10 cellular contexts compared by ENCODE assay signal in the genomic region with DNA sequence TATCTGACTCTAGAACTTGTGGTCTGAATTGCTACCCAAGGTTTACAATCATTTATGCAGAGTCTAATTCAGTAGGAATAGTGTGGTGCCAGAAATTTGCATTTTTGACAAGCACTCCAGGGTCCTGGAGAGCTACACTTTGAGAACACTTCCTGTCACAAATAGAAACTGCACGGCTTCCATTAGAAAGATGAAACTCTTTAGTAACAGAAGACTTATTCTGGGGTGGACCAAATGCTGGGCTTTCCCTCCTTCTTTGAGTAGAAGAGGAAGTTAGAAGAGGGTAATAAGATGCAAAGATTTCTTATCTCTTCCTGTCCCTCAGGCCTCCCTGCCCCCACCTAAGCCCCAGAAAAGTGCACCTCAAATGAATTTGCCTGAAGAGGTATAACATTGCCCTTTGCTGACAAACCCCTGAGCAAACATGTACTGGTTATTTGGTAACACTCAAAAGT. TPM values are rescaled to one million over a fixed set of nuclear protein-coding genes. Genes with fewer than 3 reads are reported as not detected.
DNase-seq lines count a peak whose midpoint lies in the region; ATAC-seq and TF ChIP-seq lines count a peak whose summit lies in the region.
"Had no signal": no experiment of that assay in that cellular context is flagged by ENCODE, and none has a peak within 500 bp of the region (broad histone marks: within the 10 kb centered on the region; RNA-seq: fewer than 3 reads in every experiment).

No MANE protein-coding gene starts in this region.

- peaks cover 32% of the 10 kb centered on the region for H3K36me3 ChIP-seq in CD4-positive, CD25-positive, alpha-beta regulatory T cell (ENCODE audit: control insufficient read depth, insufficient read depth, low read length)
- H3K36me3 ChIP-seq in gastroesophageal sphincter, result peaks cover 0 to 30% of the 10 kb centered on the region in 2 donors
- H3K36me3 ChIP-seq: thoracic aorta had no signal

- no peak for TF ChIP-seq CTCF in gastroesophageal sphincter (IDR thresholded peaks at IDR 0.05)

- peaks cover 15 to 64% (median 38%) of the 10 kb centered on the region in 4 donors for H3K4me1 Mint-ChIP-seq in CD4-positive, CD25-positive, alpha-beta regulatory T cell

- H3K27ac ChIP-seq in CD4-positive, CD25-positive, alpha-beta regulatory T cell (ENCODE audit: insufficient read depth, low read length, poor library complexity, severe bottlenecking), result peak overlapping the region; percentile 62
- H3K27ac ChIP-seq in gastroesophageal sphincter, result peak overlapping the region in 2 of 4 donors; percentile 12 to 84
- H3K27ac ChIP-seq: thoracic aorta had no signal

- TF ChIP-seq POLR2A in gastroesophageal sphincter (IDR thresholded peaks at IDR 0.05), result no peak

- peaks cover 23% of the 10 kb centered on the region for H3K4me1 ChIP-seq in CD4-positive, CD25-positive, alpha-beta regulatory T cell (ENCODE audit: control insufficient read depth, insufficient read depth, low read length, poor library complexity, severe bottlenecking)
- H3K4me1 ChIP-seq in gastroesophageal sphincter, result peaks cover 4 to 95% (median 12%) of the 10 kb centered on the region in 3 donors

- H3K4me3 Mint-ChIP-seq in CD4-positive, CD25-positive, alpha-beta regulatory T cell, result peak overlapping the region; percentile 24 to 39 (median 33)

- no peaks in the 10 kb centered on the region for H3K9me3 Mint-ChIP-seq in CD4-positive, CD25-positive, alpha-beta regulatory T cell

- WGBS in gastroesophageal sphincter (ENCODE audit: low coverage in 1 of 2), 2 donors, result 63 to 78% methylated on average over 1 of the region's 1 CpG

- peak overlapping the region; percentile 43 for H3K4me3 ChIP-seq in CD4-positive, CD25-positive, alpha-beta regulatory T cell (ENCODE audit: low read depth, low read length)
- no peak overlapping the region for H3K4me3 ChIP-seq in gastroesophageal sphincter
- H3K4me3 ChIP-seq: thoracic aorta had no signal

- no peaks in the 10 kb centered on the region for H3K27me3 ChIP-seq in CD4-positive, CD25-positive, alpha-beta regulatory T cell (ENCODE audit: control insufficient read depth, insufficient read depth, low read length)
- H3K27me3 ChIP-seq in gastroesophageal sphincter, result no peaks in the 10 kb centered on the region

- H3K27ac Mint-ChIP-seq in CD4-positive, CD25-positive, alpha-beta regulatory T cell, result peak overlapping the region; percentile 34 to 86 (median 83)

- DNase-seq in CD4-positive, CD25-positive, alpha-beta regulatory T cell, result peak in 2 of 3 donors; percentile 20 to 73
- peak; percentile 2 for DNase-seq in T-helper 22 cell (ENCODE audit: low read depth)
- DNase-seq in SHP77 treated with DMSO at 0.1 percent for 48 hours (lab: John Stamatoyannopoulos, UW), result no peak
- no peak for DNase-seq in GDM1 (lab: John Stamatoyannopoulos, UW)
- no peak for DNase-seq in DMS53 treated with DMSO at 0.1 percent for 48 hours (lab: John Stamatoyannopoulos, UW; ENCODE audit: unreplicated experiment)
- DNase-seq: DND-41 had no signal

- H3K9me3 ChIP-seq in CD4-positive, CD25-positive, alpha-beta regulatory T cell (ENCODE audit: control insufficient read depth in 2 of 2, low read length in 2 of 2), result no peaks in the 10 kb centered on the region
- H3K9me3 ChIP-seq in gastroesophageal sphincter, result no peaks in the 10 kb centered on the region
- H3K9me3 ChIP-seq: thoracic aorta had no signal

- H3K27me3 Mint-ChIP-seq in CD4-positive, CD25-positive, alpha-beta regulatory T cell, result no peaks in the 10 kb centered on the region

- H3K36me3 Mint-ChIP-seq in CD4-positive, CD25-positive, alpha-beta regulatory T cell, result peaks cover 35% of the 10 kb centered on the region

- TF ChIP-seq EP300 in gastroesophageal sphincter (IDR thresholded peaks at IDR 0.05), result no peak

- peak in 1 of 2 donors; percentile 67 for ATAC-seq in CD4-positive, CD25-positive, alpha-beta regulatory T cell (ENCODE audit: low read depth in 2 of 2)
- ATAC-seq in GM19351 (IDR thresholded peaks at IDR 0.05; ENCODE audit: unreplicated experiment) (peak; percentile 91), HG03135 (IDR thresholded peaks at IDR 0.05; ENCODE audit: unreplicated experiment) (peak; percentile 84), gastroesophageal sphincter (no peak)

RNA-seq across cellular contexts. Expression of gene DGLUCY, which starts 28.4 kb away (rescaled TPM):
- 120 TPM for total RNA-seq in CD4-positive, CD25-positive, alpha-beta regulatory T cell
- 10 to 100 TPM; 45.2 to 62.7 (median 56.9) TPM for polyA plus RNA-seq in CD4-positive, CD25-positive, alpha-beta regulatory T cell
- 100 to 1,000 TPM in 1 of 4 donors, 10 to 100 TPM in 3; 52.8 to 118 (median 77.3) TPM for total RNA-seq in gastroesophageal sphincter

Comparison
In these comparisons a context has a peak if more than half of its experiments do, and no peak if none do; other contexts are left out.
1. DNase-seq: peak in CD4-positive, CD25-positive, alpha-beta regulatory T cell (2 of 3) and T-helper 22 cell (single experiment); none in SHP77 treated with DMSO at 0.1 percent for 48 hours (single experiment), GDM1 (single experiment) and DMS53 treated with DMSO at 0.1 percent for 48 hours (single experiment).